Comparison of ENCODE assay signal across 8 cellular contexts in genomic region chr19:57613941-57614743, GRCh38. TPM values are rescaled to one million over a fixed set of nuclear protein-coding genes. Genes with fewer than 3 reads are reported as not detected.
DNase-seq lines count a peak whose midpoint lies in the region; ATAC-seq and TF ChIP-seq lines count a peak whose summit lies in the region.

TSS of gene ZNF134 (plus strand) at chr19:57614242. CDS start at chr19:57619469, 5,227 bp downstream.

- peak in 1 of 2 donors; percentile 13 for TF ChIP-seq CTCF in left lung (IDR thresholded peaks at IDR 0.05)

- peak within 1 kb of the TSS; percentile 98 to 100 for H3K4me3 ChIP-seq in left lung

- H3K9me3 ChIP-seq in left lung = peaks cover 11 to 72% of the 10 kb centered on the region in 2 donors

- peaks cover 6 to 7% of the 10 kb centered on the region in 2 donors for H3K4me1 ChIP-seq in left lung

- peak within 1 kb of the TSS in 1 of 2 donors; percentile 72 for H3K27ac ChIP-seq in left lung

- H3K27me3 ChIP-seq in left lung = no peaks in the 10 kb centered on the region

- intact Hi-C loops in left lung (cut with DNase I) = no loop called here

- ATAC-seq in GM19035 (IDR thresholded peaks at IDR 0.05; ENCODE audit: unreplicated experiment) (peak; percentile 95), HG03439 (IDR thresholded peaks at IDR 0.05; ENCODE audit: unreplicated experiment) (peak; percentile 93), left lung (peak; percentile 100)

- peaks cover 0 to 40% of the 10 kb centered on the region in 2 donors for H3K36me3 ChIP-seq in left lung

- DNase-seq in AG20443 (ENCODE audit: low spot score) (peak; percentile 98), NCI-H524 treated with DMSO at 0.1 percent for 48 hours (lab: John Stamatoyannopoulos, UW) (peak; percentile 85), dermis blood vessel endothelial cell (peak; percentile 92), left lung (peak; percentile 94 to 96)
- DNase-seq in activated CD4-positive, alpha-beta T cell treated with anti-CD3 and anti-CD28 coated beads, Interleukin-2, amount 50 U/mL, for 1 hour = peak; percentile 89
- DNase-seq in stimulated activated CD4-positive, alpha-beta T cell treated with anti-CD3 and anti-CD28 coated beads, Interleukin-2, amount 100 ng/mL, for 4 hours (ENCODE audit: low read depth) = peak; percentile 84

RNA-seq across cellular contexts. Expression of gene ZNF134, which starts in this region (rescaled TPM):
- total RNA-seq in dermis blood vessel endothelial cell (17.6 and 24.0 TPM in 2 replicates), left lung (10 to 100 TPM; 14.7 to 16.8 TPM)
